14 cellular contexts compared by ENCODE assay signal in the genomic region with DNA sequence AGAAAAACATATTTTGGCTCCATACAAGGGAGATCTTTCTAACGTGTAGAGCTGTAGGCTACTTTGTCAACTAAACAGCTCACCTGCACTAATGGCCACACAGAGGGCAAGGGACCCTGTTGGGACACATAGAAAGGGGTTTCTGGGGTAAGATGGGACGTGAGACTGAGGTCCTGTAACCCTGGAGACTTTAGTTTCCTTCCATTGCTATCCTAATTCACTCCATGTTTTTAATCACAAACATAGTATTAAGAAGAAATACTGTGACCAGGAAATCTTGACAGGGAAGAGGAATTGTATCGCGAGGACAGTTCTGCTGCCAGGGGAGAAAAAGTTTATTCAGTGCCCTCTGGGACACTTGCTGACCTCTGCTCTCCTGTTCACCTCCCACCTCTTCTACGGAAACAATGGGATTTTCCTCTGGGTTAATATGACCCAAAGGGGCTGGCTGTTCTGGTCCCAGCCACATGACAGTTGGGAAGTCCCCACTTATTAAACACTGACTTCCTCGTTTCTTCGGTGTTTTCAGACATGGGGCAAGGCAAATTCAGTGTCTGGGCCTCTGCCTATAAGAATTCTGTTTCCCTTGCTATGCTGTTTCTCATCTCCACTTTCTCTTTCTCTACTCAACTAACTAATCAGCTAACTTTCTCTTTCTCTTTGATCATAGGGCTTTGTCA.
A peak's percentile ranks its signal among the peaks of the same experiment; 100 is the strongest.
DNase-seq lines count a peak whose midpoint lies in the region; ATAC-seq and TF ChIP-seq lines count a peak whose summit lies in the region.
"Had no signal": no experiment of that assay in that cellular context is flagged by ENCODE, and none has a peak within 500 bp of the region (broad histone marks: within the 10 kb centered on the region; RNA-seq: fewer than 3 reads in every experiment).

No MANE protein-coding gene starts in this region.

- H3K27ac ChIP-seq in trophoblast cell (ENCODE audit: low read depth, low read length) (no peak overlapping the region), H9 (ENCODE audit: insufficient read length, low read depth, low read length) (no peak overlapping the region)
- H3K27ac ChIP-seq: adrenal gland, neutrophil had no signal

- no peak overlapping the region for H4K5ac ChIP-seq in H9 (ENCODE audit: insufficient read length, low read depth, low read length)

- no peak for TF ChIP-seq CTCF in H9 (conservative IDR thresholded peaks at IDR 0.05)

- H2AFZ ChIP-seq in trophoblast cell (ENCODE audit: insufficient read depth, low read length, poor library complexity) (no peak overlapping the region), H9 (ENCODE audit: low read length) (no peak overlapping the region)

- peak; percentile 98 for ATAC-seq in GM19023 (IDR thresholded peaks at IDR 0.05; ENCODE audit: unreplicated experiment)
- ATAC-seq in GM21786 (IDR thresholded peaks at IDR 0.05; ENCODE audit: unreplicated experiment) = peak; percentile 99
- peak; percentile 97 for ATAC-seq in HG03342 (IDR thresholded peaks at IDR 0.05; ENCODE audit: unreplicated experiment)

- H3K27ac Mint-ChIP-seq in H9 = no peak overlapping the region
- H3K27ac Mint-ChIP-seq: activated CD4-positive, alpha-beta T cell treated with anti-CD3 and anti-CD28 coated beads, Interleukin-2, amount 10 ng/mL, durations not matched to agents 24 days and 14 days; HFFc6 had no signal

- no peaks in the 10 kb centered on the region for H3K9me3 Mint-ChIP-seq in H9
- H3K9me3 Mint-ChIP-seq: activated CD4-positive, alpha-beta T cell treated with anti-CD3 and anti-CD28 coated beads, Interleukin-2, amount 10 ng/mL, durations not matched to agents 24 days and 14 days had no signal

- no peak overlapping the region for H2BK20ac ChIP-seq in H9 (ENCODE audit: low read depth, low read length, poor library complexity, severe bottlenecking)

- H3K18ac ChIP-seq in trophoblast cell (ENCODE audit: low read length) (no peak overlapping the region), H9 (ENCODE audit: insufficient read length, low read depth, low read length) (no peak overlapping the region)

- H3K4ac ChIP-seq in trophoblast cell (ENCODE audit: low read depth, low read length) = no peak overlapping the region
- H3K4ac ChIP-seq in H9 (ENCODE audit: low read depth, low read length) = no peak overlapping the region

- H3T11ph ChIP-seq in H9 (ENCODE audit: low read length) = no peak overlapping the region

- no CpG with 5 or more reads among the region's 7 CpGs for WGBS in trophoblast cell (ENCODE audit: extremely low coverage, insufficient coverage, insufficient read length)
- WGBS in H9 (ENCODE audit: extremely low coverage, insufficient read length, low lambda C conversion rate) = no CpG with 5 or more reads among the region's 7 CpGs

- no peaks in the 10 kb centered on the region; the same call in 1 of the 2 replicates for H3K27me3 Mint-ChIP-seq in H9 (ENCODE audit: low read depth)
- H3K27me3 Mint-ChIP-seq: activated CD4-positive, alpha-beta T cell treated with anti-CD3 and anti-CD28 coated beads, Interleukin-2, amount 10 ng/mL, durations not matched to agents 24 days and 14 days had no signal

- H3K9me3 ChIP-seq in trophoblast cell (ENCODE audit: insufficient read depth, low read depth, low read length) (no peaks in the 10 kb centered on the region), H9 (ENCODE audit: control insufficient read depth, low read depth, low read length) (no peaks in the 10 kb centered on the region)
- H3K9me3 ChIP-seq: adrenal gland, neutrophil had no signal

- no peak overlapping the region for H3K56ac ChIP-seq in H9 (ENCODE audit: insufficient read length, low read depth, low read length)

- H3K23ac ChIP-seq in trophoblast cell (ENCODE audit: low read length) (no peak overlapping the region), H9 (ENCODE audit: insufficient read length, low read depth, low read length) (no peak overlapping the region)

- H2BK12ac ChIP-seq in trophoblast cell (ENCODE audit: low read length) (peak overlapping the region; percentile 6), H9 (ENCODE audit: insufficient read length, low read depth, low read length) (no peak overlapping the region)

- DNase-seq in trophoblast cell (no peak), H9 (no peak), G401 (ENCODE audit: low spot score) (no peak), DMS114 treated with DMSO at 0.1 percent for 48 hours (lab: John Stamatoyannopoulos, UW; ENCODE audit: unreplicated experiment) (no peak)
- DNase-seq in stimulated activated naive CD4-positive, alpha-beta T cell treated with Interleukin-2 at 50 U/mL for 16 hours (lab: John Stamatoyannopoulos, UW) = no peak
- DNase-seq: activated CD4-positive, alpha-beta T cell treated with anti-CD3 and anti-CD28 coated beads, Interleukin-2, amount 10 ng/mL, durations not matched to agents 24 days and 14 days; adrenal gland; DMS153; HFFc6; NCI-H1417 treated with DMSO at 0.1 percent for 48 hours had no signal

- no peak overlapping the region for H4K12ac ChIP-seq in trophoblast cell (ENCODE audit: low read depth, low read length)

- H4K91ac ChIP-seq in trophoblast cell (ENCODE audit: low read depth, low read length) (no peak overlapping the region), H9 (ENCODE audit: insufficient read length, low read depth, low read length) (no peak overlapping the region)

- no peak overlapping the region for H3K4me3 ChIP-seq in trophoblast cell (ENCODE audit: low read depth, low read length)
- H3K4me3 ChIP-seq: adrenal gland had no signal

- in situ Hi-C loops in G401 (cut with HindIII; ENCODE audit: low sequenced_read_pairs) = no loop called here

- peaks cover 9 to 10% of the 10 kb centered on the region in 2 experiments for H3K4me1 Mint-ChIP-seq in H9

- no peaks in the 10 kb centered on the region for H3K36me3 ChIP-seq in trophoblast cell (ENCODE audit: control insufficient read depth in 1 of 2, insufficient read depth in 2 of 2, low read length in 2 of 2)
- H3K36me3 ChIP-seq: adrenal gland, neutrophil had no signal

- H3K79me2 ChIP-seq in trophoblast cell (ENCODE audit: control insufficient read depth, insufficient read depth, low read length, poor library complexity) (no peaks in the 10 kb centered on the region), H9 (ENCODE audit: insufficient read depth, low read length) (no peaks in the 10 kb centered on the region)

- H2BK120ac ChIP-seq in trophoblast cell (ENCODE audit: insufficient read depth, low read length, poor library complexity) (no peak overlapping the region), H9 (ENCODE audit: low read depth, low read length, poor library complexity, severe bottlenecking) (no peak overlapping the region)

- H3K4me2 ChIP-seq in trophoblast cell (ENCODE audit: low read length) (no peak overlapping the region), H9 (ENCODE audit: insufficient read depth, insufficient read length, low read length) (no peak overlapping the region)

- no peak overlapping the region for H2AK5ac ChIP-seq in trophoblast cell (ENCODE audit: low read length)
- H2AK5ac ChIP-seq in H9 (ENCODE audit: insufficient read length, low read length) = no peak overlapping the region

- H3K9ac ChIP-seq in trophoblast cell (ENCODE audit: low read length) (no peak overlapping the region), H9 (ENCODE audit: extremely low read depth, insufficient read length, low read length) (no peak overlapping the region)

- H2BK15ac ChIP-seq in H9 (ENCODE audit: low read depth, low read length) = no peak overlapping the region

- H3K4me1 ChIP-seq in trophoblast cell (ENCODE audit: control insufficient read depth in 1 of 2, insufficient read depth in 2 of 2, low read length in 2 of 2) (peaks cover 0 to 5% of the 10 kb centered on the region in 2 experiments), H9 (ENCODE audit: insufficient read depth, low read length) (no peaks in the 10 kb centered on the region)
- H3K4me1 ChIP-seq: adrenal gland had no signal

- H3K4me3 Mint-ChIP-seq in H9 = no peak overlapping the region
- H3K4me3 Mint-ChIP-seq: activated CD4-positive, alpha-beta T cell treated with anti-CD3 and anti-CD28 coated beads, Interleukin-2, amount 10 ng/mL, durations not matched to agents 24 days and 14 days; HFFc6 had no signal

- no peaks in the 10 kb centered on the region for H3K23me2 ChIP-seq in H9 (ENCODE audit: insufficient read length, low read depth, low read length, poor library complexity, severe bottlenecking)

- H3K14ac ChIP-seq in trophoblast cell (ENCODE audit: low read length) (no peak overlapping the region), H9 (ENCODE audit: insufficient read depth, low read length) (no peak overlapping the region)

- no peak overlapping the region for H4K8ac ChIP-seq in trophoblast cell (ENCODE audit: low read depth, low read length)
- H4K8ac ChIP-seq in H9 (replicated peaks; ENCODE audit: insufficient read length, low read depth, low read length) = no peak overlapping the region

- H3K79me1 ChIP-seq in trophoblast cell (ENCODE audit: low read length) = peaks cover 3% of the 10 kb centered on the region
- H3K79me1 ChIP-seq in H9 (ENCODE audit: insufficient read depth, low read depth, low read length, poor library complexity, severe bottlenecking) = no peaks in the 10 kb centered on the region

- no peaks in the 10 kb centered on the region; a peak in 1 of 7 replicates for H3K36me3 Mint-ChIP-seq in H9 (ENCODE audit: insufficient read depth in 1 of 3, low read depth in 3 of 3)

- H2BK5ac ChIP-seq in trophoblast cell (ENCODE audit: low read depth, low read length, poor library complexity) = no peak overlapping the region
- H2BK5ac ChIP-seq in H9 (ENCODE audit: insufficient read length, low read length) = no peak overlapping the region

- no peaks in the 10 kb centered on the region for H3K27me3 ChIP-seq in trophoblast cell (ENCODE audit: insufficient read depth, low read length)
- H3K27me3 ChIP-seq in H9 (ENCODE audit: insufficient read depth, low read length) = no peaks in the 10 kb centered on the region
- H3K27me3 ChIP-seq: adrenal gland, neutrophil had no signal

- no peaks in the 10 kb centered on the region for H4K20me1 ChIP-seq in H9 (ENCODE audit: control insufficient read depth, insufficient read depth, insufficient read length)
